8 cellular contexts compared by ENCODE assay signal in the genomic region with DNA sequence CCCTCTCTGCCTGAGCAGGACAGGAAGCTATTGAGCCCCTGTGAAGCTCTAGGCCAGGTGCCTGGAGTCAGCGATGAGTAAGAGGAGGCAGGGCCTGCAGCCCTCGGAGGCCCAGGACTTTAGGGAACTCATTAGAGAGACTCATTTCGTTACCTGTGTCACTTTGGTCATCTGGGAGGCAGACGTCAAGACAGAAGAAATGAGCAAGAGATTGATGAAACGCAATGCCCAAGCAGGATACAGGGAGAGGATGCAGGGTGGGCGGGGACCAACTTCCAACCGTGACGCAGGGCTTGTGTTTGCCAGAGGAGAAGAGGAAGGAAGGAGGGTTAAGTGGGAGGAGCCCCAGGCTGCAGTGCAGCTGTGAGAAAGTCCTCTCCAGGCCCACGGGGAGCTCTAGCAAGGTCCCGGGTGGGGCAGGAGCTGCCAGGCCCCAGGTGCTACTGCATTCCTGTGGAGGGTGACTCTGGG. TPM values are rescaled to one million over a fixed set of nuclear protein-coding genes. Genes with fewer than 3 reads are reported as not detected.
DNase-seq lines count a peak whose midpoint lies in the region; ATAC-seq and TF ChIP-seq lines count a peak whose summit lies in the region.

No MANE protein-coding gene starts in this region.

- no peak overlapping the region for H3K4me3 ChIP-seq in mammary epithelial cell (replicated peaks in 1 of 3; ENCODE audit: insufficient read depth in 1 of 3, low read depth in 2 of 3, low read length in 3 of 3)
- no peak overlapping the region for H3K4me3 ChIP-seq in lower leg skin (ENCODE audit: low read depth, poor library complexity, severe bottlenecking)
- no peak overlapping the region for H3K4me3 ChIP-seq in tibial artery

- no peaks in the 10 kb centered on the region for H3K27me3 ChIP-seq in mammary epithelial cell (ENCODE audit: insufficient read depth, low read length)
- H3K27me3 ChIP-seq in tibial artery = peaks cover 0 to 10% of the 10 kb centered on the region in 2 donors

- 79% methylated on average over 8 of the region's 10 CpGs for WGBS in mammary epithelial cell (ENCODE audit: low coverage, missing lambda C conversion rate)
- 11 to 19% methylated on average over 10 of the region's 10 CpGs for WGBS in lower leg skin, 2 donors

- in situ Hi-C loops in mammary epithelial cell (cut with MboI; ENCODE audit: low sequenced_read_pairs in 2 of 2) = loop anchor here in 1 of 2 donors (10.0 to 25.0 kb wide), 3 partner anchors 284 to 1892 kb away; no protein-coding TSS in a partner anchor

- CTCF ChIA-PET in mammary epithelial cell (lab: Charles Lee; ENCODE audit: low non-redundant PET) = no interaction called here

- TF ChIP-seq CTCF in mammary epithelial cell (conservative IDR thresholded peaks at IDR 0.05 in 1 of 2, IDR thresholded peaks at IDR 0.05 in 1 of 2; ENCODE audit: extremely low read depth in 1 of 2, insufficient read depth in 1 of 2, low read depth in 1 of 2, low read length in 2 of 2) (no peak), lower leg skin (IDR thresholded peaks at IDR 0.05) (no peak), tibial artery (IDR thresholded peaks at IDR 0.05) (no peak)

- H3K4me1 Mint-ChIP-seq in T-helper 2 cell treated with Interferon-gamma antibody and Interleukin-4, amounts not matched to agents 5 μg/mL and 100 μg/mL, for 36 hours (ENCODE audit: low read depth) = peaks cover 21% of the 10 kb centered on the region

- intact Hi-C loops in mammary epithelial cell (cut with micrococcal nuclease) (loop anchor here (5.0 to 10.0 kb wide), 2 partner anchors 48 to 1414 kb away; no protein-coding TSS in a partner anchor), lower leg skin (cut with DNase I; ENCODE audit: low total_unique reads) (no loop called here), tibial artery (cut with DNase I; ENCODE audit: low total_unique reads) (no loop called here)

- H3K36me3 ChIP-seq in mammary epithelial cell (ENCODE audit: insufficient read depth, low read length) (no peaks in the 10 kb centered on the region), tibial artery (no peaks in the 10 kb centered on the region)

- no peaks in the 10 kb centered on the region for H4K20me1 ChIP-seq in mammary epithelial cell (ENCODE audit: insufficient read depth, low read length)

- no peak overlapping the region for H3K27ac ChIP-seq in mammary epithelial cell (ENCODE audit: insufficient read depth, low read depth, low read length)
- no peak overlapping the region for H3K27ac ChIP-seq in tibial artery

- peak overlapping the region; percentile 79 for H3K27ac Mint-ChIP-seq in T-helper 2 cell treated with Interferon-gamma antibody and Interleukin-4, amounts not matched to agents 5 μg/mL and 100 μg/mL, for 36 hours

- no peaks in the 10 kb centered on the region for H3K9me3 Mint-ChIP-seq in T-helper 2 cell treated with Interferon-gamma antibody and Interleukin-4, amounts not matched to agents 5 μg/mL and 100 μg/mL, for 36 hours

- H3K4me1 ChIP-seq in mammary epithelial cell (ENCODE audit: insufficient read depth, low read length) (peaks cover 13% of the 10 kb centered on the region), tibial artery (no peaks in the 10 kb centered on the region)

- no TSS peak for BruUV-seq in mammary epithelial cell (replicated peaks; lab: Mats Ljungman, UMichigan)

- H3K4me2 ChIP-seq in mammary epithelial cell (ENCODE audit: insufficient read depth, low read depth, low read length) = no peak overlapping the region

- H3K4me3 Mint-ChIP-seq in T-helper 2 cell treated with Interferon-gamma antibody and Interleukin-4, amounts not matched to agents 5 μg/mL and 100 μg/mL, for 36 hours = peak overlapping the region; percentile 72

- DNase-seq in EH (ENCODE audit: low read depth) = peak; percentile 76
- DNase-seq in T-helper 2 cell treated with Interferon-gamma antibody and Interleukin-4, amounts not matched to agents 5 μg/mL and 100 μg/mL, for 36 hours (ENCODE audit: low spot score) = peak; percentile 65
- peak; percentile 30 for DNase-seq in mammary epithelial cell
- DNase-seq in lower leg skin (ENCODE audit: low spot score in 2 of 2) = peak; percentile 56 to 95
- peak; percentile 71 to 80 for DNase-seq in tibial artery
- DNase-seq in occipital lobe (lab: John Stamatoyannopoulos, UW) = no peak

- H3K9ac ChIP-seq in mammary epithelial cell (ENCODE audit: insufficient read depth, low read length) = no peak overlapping the region

- H3K79me2 ChIP-seq in mammary epithelial cell (ENCODE audit: insufficient read depth, low read length) = no peaks in the 10 kb centered on the region

- TF ChIP-seq POLR2A in lower leg skin (IDR thresholded peaks at IDR 0.05) = no peak

- no peaks in the 10 kb centered on the region for H3K27me3 Mint-ChIP-seq in T-helper 2 cell treated with Interferon-gamma antibody and Interleukin-4, amounts not matched to agents 5 μg/mL and 100 μg/mL, for 36 hours (ENCODE audit: low read depth)

- no peaks in the 10 kb centered on the region for H3K9me3 ChIP-seq in mammary epithelial cell (replicated peaks; ENCODE audit: insufficient read depth, low read length)
- H3K9me3 ChIP-seq in tibial artery = no peaks in the 10 kb centered on the region

- H3K36me3 Mint-ChIP-seq in T-helper 2 cell treated with Interferon-gamma antibody and Interleukin-4, amounts not matched to agents 5 μg/mL and 100 μg/mL, for 36 hours (ENCODE audit: low read depth) = no peaks in the 10 kb centered on the region

- H2AFZ ChIP-seq in mammary epithelial cell (ENCODE audit: low read depth, low read length) = no peak overlapping the region

- peak; percentile 48 for ATAC-seq in HG03139 (IDR thresholded peaks at IDR 0.05; ENCODE audit: unreplicated experiment)
- ATAC-seq in HG03039 (IDR thresholded peaks at IDR 0.05; ENCODE audit: unreplicated experiment) = no peak

- dilution Hi-C loops in mammary epithelial cell (cut with HindIII; ENCODE audit: low sequenced_read_pairs) = no loop called here

RNA-seq across cellular contexts. Expression of gene GNA12, which starts 26.4 kb away (rescaled TPM):
- total RNA-seq in mammary epithelial cell (10 to 100 TPM; 26.2 to 46.0 TPM), lower leg skin (10 to 100 TPM in 2 of 4 donors, 1 to 10 TPM in 2; 4.6 to 14.0 (median 8.9) TPM), occipital lobe (15.3 TPM)
- polyA plus RNA-seq in mammary epithelial cell = 67.7 TPM
- polyA minus RNA-seq in mammary epithelial cell = 60.6 TPM
